24 cellular contexts compared by ENCODE assay signal in genomic region chr20:33445881-33446615, GRCh38. TPM values are rescaled to one million over a fixed set of nuclear protein-coding genes. Genes with fewer than 3 reads are reported as not detected.
DNase-seq lines count a peak whose midpoint lies in the region; ATAC-seq and TF ChIP-seq lines count a peak whose summit lies in the region.
"Had no signal": no experiment of that assay in that cellular context is flagged by ENCODE, and none has a peak within 500 bp of the region (broad histone marks: within the 10 kb centered on the region; RNA-seq: fewer than 3 reads in every experiment).

No MANE protein-coding gene starts in this region.

- H4K20me1 ChIP-seq in OCI-LY1 (ENCODE audit: insufficient read depth, low read length) = no peaks in the 10 kb centered on the region

- CTCF ChIA-PET in A673 (lab: Charles Lee) = no interaction called here

- H3K9ac ChIP-seq in OCI-LY1 (ENCODE audit: low read length) = no peak overlapping the region; the same call in 1 of the 2 replicates

- H3K4me3 ChIP-seq in A673 (ENCODE audit: low read depth, low read length, poor library complexity, severe bottlenecking) = no peak overlapping the region
- H3K4me3 ChIP-seq in OCI-LY1 (ENCODE audit: low read depth, low read length, poor library complexity, severe bottlenecking) = no peak overlapping the region
- no peak overlapping the region for H3K4me3 ChIP-seq in lower lobe of right lung
- no peak overlapping the region for H3K4me3 ChIP-seq in MG63
- no peak overlapping the region for H3K4me3 ChIP-seq in vagina
- H3K4me3 ChIP-seq: colonic mucosa, hepatocyte, PC-9, uterus had no signal

- TF ChIP-seq CTCF in A673 (conservative IDR thresholded peaks at IDR 0.05; ENCODE audit: low read depth, low read length) (no peak), OCI-LY1 (IDR thresholded peaks at IDR 0.05; ENCODE audit: low read length) (no peak), lower lobe of right lung (IDR thresholded peaks at IDR 0.05) (no peak), vagina (IDR thresholded peaks at IDR 0.05) (no peak)

- POLR2A ChIA-PET in A673 (lab: Charles Lee; ENCODE audit: low non-redundant PET) = no interaction called here

- intact Hi-C loops in A673 (cut with micrococcal nuclease; ENCODE audit: unreplicated experiment) (no loop called here), lower lobe of right lung (cut with DNase I) (no loop called here), vagina (cut with DNase I) (no loop called here)

- ATAC-seq in lower lobe of right lung = no peak
- ATAC-seq: esophagus mucosa; stimulated activated memory B cell treated with anti-CD40 and anti-IgM and Interleukin-4, amounts not matched to agents 10 μg/mL and 1 μg/mL and 100 μg/mL, for 72 hours had no signal

- no peaks in the 10 kb centered on the region for H3K79me2 ChIP-seq in OCI-LY1 (ENCODE audit: insufficient read depth, low read length)

- no TSS peak for BruUV-seq in A673 (replicated peaks; lab: Mats Ljungman, UMichigan)

- peaks cover 5% of the 10 kb centered on the region; the same call in 1 of the 2 replicates for H3F3A ChIP-seq in OCI-LY1 (ENCODE audit: insufficient read depth, low read length)

- DNase-seq in A673 (ENCODE audit: low spot score) = peak; percentile 47
- DNase-seq in DMS79 treated with DMSO at 0.1 percent for 48 hours (lab: John Stamatoyannopoulos, UW) = peak; percentile 49
- DNase-seq in globus pallidus (ENCODE audit: low spot score) = peak; percentile 42
- DNase-seq in lower lobe of right lung = no peak
- no peak for DNase-seq in MG63
- no peak for DNase-seq in vagina (ENCODE audit: extremely low spot score in 2 of 2)
- DNase-seq in stimulated activated CD4-positive, alpha-beta T cell treated with anti-CD3 and anti-CD28 coated beads, Interleukin-4, amount 100 ng/mL, for 24 hours = no peak
- DNase-seq: activated CD4-positive, alpha-beta memory T cell treated with anti-CD3 and anti-CD28 coated beads for 36 hours; activated effector memory CD4-positive, alpha-beta T cell treated with anti-CD3 and anti-CD28 coated beads, Interleukin-2, amount 50 U/mL, for 16 hours; activated naive CD8-positive, alpha-beta T cell treated with anti-CD3 and anti-CD28 coated beads, Interleukin-2, amount 10 ng/mL, durations not matched to agents 7 days and 5 days; colonic mucosa; foreskin melanocyte; MM.1S; NCI-H1417 treated with DMSO at 0.1 percent for 48 hours; NCI-H774; occipital lobe; PC-9; Right ventricle myocardium superior; T-helper 9 cell; uterus had no signal

- H3K4me2 ChIP-seq in OCI-LY1 (ENCODE audit: low read length) = no peak overlapping the region
- H3K4me2 ChIP-seq: hepatocyte, PC-9 had no signal

- no peaks in the 10 kb centered on the region for H3K27me3 ChIP-seq in A673 (replicated peaks; ENCODE audit: insufficient read depth, low read depth, low read length, poor library complexity)
- no peaks in the 10 kb centered on the region for H3K27me3 ChIP-seq in OCI-LY1 (ENCODE audit: insufficient read depth, low read length)
- H3K27me3 ChIP-seq in lower lobe of right lung (ENCODE audit: low read depth) = no peaks in the 10 kb centered on the region
- no peaks in the 10 kb centered on the region for H3K27me3 ChIP-seq in MG63
- no peaks in the 10 kb centered on the region for H3K27me3 ChIP-seq in vagina
- H3K27me3 ChIP-seq: colonic mucosa, hepatocyte, uterus had no signal

- H3K4me1 ChIP-seq in A673 (ENCODE audit: insufficient read depth, low read length, poor library complexity, severe bottlenecking) (peaks cover 6% of the 10 kb centered on the region), OCI-LY1 (ENCODE audit: insufficient read depth, low read length, severe bottlenecking) (peaks cover 47% of the 10 kb centered on the region), lower lobe of right lung (peaks cover 12% of the 10 kb centered on the region), vagina (peaks cover 17% of the 10 kb centered on the region)
- H3K4me1 ChIP-seq: colonic mucosa, uterus had no signal

- no peak for TF ChIP-seq POLR2A in vagina (IDR thresholded peaks at IDR 0.05)

- no peaks in the 10 kb centered on the region for H3K9me2 ChIP-seq in OCI-LY1 (ENCODE audit: low read depth, low read length)

- no peak overlapping the region for H2AFZ ChIP-seq in OCI-LY1 (ENCODE audit: low read length)
- H2AFZ ChIP-seq: hepatocyte, PC-9 had no signal

- H3K36me3 ChIP-seq in A673 (ENCODE audit: insufficient read depth, low read length, poor library complexity, severe bottlenecking) (no peaks in the 10 kb centered on the region), OCI-LY1 (ENCODE audit: insufficient read depth, low read length) (no peaks in the 10 kb centered on the region), lower lobe of right lung (no peaks in the 10 kb centered on the region), MG63 (no peaks in the 10 kb centered on the region), vagina (no peaks in the 10 kb centered on the region)
- H3K36me3 ChIP-seq: colonic mucosa, uterus had no signal

- no peaks in the 10 kb centered on the region for H3K9me3 ChIP-seq in A673 (ENCODE audit: low read depth, low read length, poor library complexity, severe bottlenecking)
- H3K9me3 ChIP-seq in OCI-LY1 (ENCODE audit: low read length) = no peaks in the 10 kb centered on the region
- no peaks in the 10 kb centered on the region for H3K9me3 ChIP-seq in lower lobe of right lung
- no peaks in the 10 kb centered on the region; the same call in 1 of the 2 replicates for H3K9me3 ChIP-seq in MG63
- H3K9me3 ChIP-seq in vagina = no peaks in the 10 kb centered on the region
- H3K9me3 ChIP-seq: colonic mucosa, uterus had no signal

- H3K27ac ChIP-seq in A673 (ENCODE audit: low read depth, low read length, poor library complexity, severe bottlenecking) = peak overlapping the region; percentile 14
- H3K27ac ChIP-seq in OCI-LY1 (ENCODE audit: low read depth, low read length, poor library complexity, severe bottlenecking) = peak overlapping the region; percentile 79
- H3K27ac ChIP-seq in lower lobe of right lung = no peak overlapping the region
- no peak overlapping the region for H3K27ac ChIP-seq in vagina
- H3K27ac ChIP-seq: colonic mucosa, hepatocyte, PC-9, uterus had no signal

RNA-seq across cellular contexts. Expression of gene SNTA1, which starts 2.5 kb away (rescaled TPM):
- total RNA-seq in A673 (2021) = 4.4 and 7.5 TPM in 2 replicates
- total RNA-seq in lower lobe of right lung = 6.7 TPM
- 14.0 and 15.7 TPM in 2 replicates for total RNA-seq in MG63 (2014; rRNA removed; shearing (Covaris generic); ENCODE audit: low replicate concordance)
- 23.8 TPM for total RNA-seq in vagina

RNA-seq across cellular contexts. Expression of gene CBFA2T2, which starts 43.8 kb away (rescaled TPM):
- total RNA-seq in A673 (2021) (13.1 and 15.2 TPM in 2 replicates), lower lobe of right lung (18.2 TPM), vagina (34.9 TPM)
- 7.2 and 7.5 TPM in 2 replicates for total RNA-seq in MG63 (2014; rRNA removed; shearing (Covaris generic); ENCODE audit: low replicate concordance)

RNA-seq across cellular contexts. Expression of gene CDK5RAP1, which starts 44.7 kb away (rescaled TPM):
- total RNA-seq in A673 (2021) = 52.7 and 62.1 TPM in 2 replicates
- 23.2 TPM for total RNA-seq in lower lobe of right lung
- 25.2 and 52.2 TPM in 2 replicates for total RNA-seq in MG63 (2014; rRNA removed; shearing (Covaris generic); ENCODE audit: low replicate concordance)
- total RNA-seq in vagina = 15.0 TPM

Comparison
In these comparisons a context has a peak if more than half of its experiments do, and no peak if none do; other contexts are left out.
1. DNase-seq: peak in A673 (single experiment), DMS79 treated with DMSO at 0.1 percent for 48 hours (single experiment) and globus pallidus (single experiment); none in lower lobe of right lung (single experiment), MG63 (single experiment), vagina (0 of 2) and stimulated activated CD4-positive, alpha-beta T cell treated with anti-CD3 and anti-CD28 coated beads, Interleukin-4, amount 100 ng/mL, for 24 hours (single experiment).
2. H3K27ac ChIP-seq: peak in A673 (single experiment) and OCI-LY1 (single experiment); none in lower lobe of right lung (single experiment) and vagina (single experiment).